2 cellular contexts compared by ENCODE assay signal in genomic region chr13:73254827-73255226, GRCh38.
TF ChIP-seq lines count a peak whose summit lies in the region.

No MANE protein-coding gene starts in this region.

TF ChIP-seq in IMR-90, 13 proteins besides CTCF, POLR2A, EP300 and RAD21 (continued from another document):
- TF ChIP-seq MAFK (IDR thresholded peaks at IDR 0.05; ENCODE audit: low read depth, low read length) (no peak), NFE2L2 (IDR thresholded peaks at IDR 0.05; ENCODE audit: low read depth, low read length) (no peak), RFX5 (IDR thresholded peaks at IDR 0.05; ENCODE audit: low read depth, low read length) (no peak), BHLHE40 (IDR thresholded peaks at IDR 0.05; ENCODE audit: low read depth, low read length) (no peak), FOS (IDR thresholded peaks at IDR 0.05; ENCODE audit: low read depth, low read length) (no peak), RCOR1 (IDR thresholded peaks at IDR 0.05; ENCODE audit: insufficient replicate concordance, low read length) (no peak), USF2 (IDR thresholded peaks at IDR 0.05; ENCODE audit: low read depth, low read length) (no peak), CEBPB (IDR thresholded peaks at IDR 0.05; ENCODE audit: low read depth, low read length) (no peak), CHD1 (IDR thresholded peaks at IDR 0.05; ENCODE audit: low read depth, low read length) (no peak), SMC3 (IDR thresholded peaks at IDR 0.05; ENCODE audit: low read depth, low read length) (no peak), ELK1 (IDR thresholded peaks at IDR 0.05; ENCODE audit: borderline replicate concordance, low read depth, low read length) (no peak), MAZ (IDR thresholded peaks at IDR 0.05; ENCODE audit: borderline replicate concordance, low read depth, low read length) (no peak)

TF ChIP-seq in H1, 55 proteins besides CTCF, POLR2A, EP300 and RAD21:
- TF ChIP-seq CHD1 (IDR thresholded peaks at IDR 0.05; ENCODE audit: low read depth, low read length) (no peak), CREB1 (IDR thresholded peaks at IDR 0.05) (no peak), EGR1 (IDR thresholded peaks at IDR 0.05; ENCODE audit: borderline replicate concordance, low read depth, low read length) (no peak), TBP (IDR thresholded peaks at IDR 0.05; ENCODE audit: low read depth, low read length) (no peak), NANOG (IDR thresholded peaks at IDR 0.05; ENCODE audit: insufficient read depth, low read depth, low read length, poor library complexity, severe bottlenecking) (no peak), SP4 (IDR thresholded peaks at IDR 0.05; ENCODE audit: low read length) (no peak), KDM4A (IDR thresholded peaks at IDR 0.05; ENCODE audit: low read depth, low read length, severe bottlenecking) (no peak), CBX8 (IDR thresholded peaks at IDR 0.05; ENCODE audit: borderline replicate concordance, low read depth, low read length) (no peak), HDAC2 (IDR thresholded peaks at IDR 0.05; ENCODE audit: borderline replicate concordance in 1 of 2, low read depth in 2 of 2, low read length in 2 of 2) (no peak), ATF3 (IDR thresholded peaks at IDR 0.05; ENCODE audit: insufficient read depth, low read depth, low read length) (no peak), CBX5 (IDR thresholded peaks at IDR 0.05; ENCODE audit: low read depth, low read length) (no peak), MAX (IDR thresholded peaks at IDR 0.05) (no peak), MAFK (IDR thresholded peaks at IDR 0.05; ENCODE audit: low read depth, low read length) (no peak), BRCA1 (IDR thresholded peaks at IDR 0.05; ENCODE audit: low read depth, low read length) (no peak), RFX5 (IDR thresholded peaks at IDR 0.05; ENCODE audit: borderline replicate concordance, low read depth, low read length) (no peak), YY1 (IDR thresholded peaks at IDR 0.05; ENCODE audit: low read depth, low read length) (no peak), SIX5 (IDR thresholded peaks at IDR 0.05; ENCODE audit: low read depth, low read length) (no peak)
TF ChIP-seq in H1: peak in this region for 0.
